In the genomic region with DNA sequence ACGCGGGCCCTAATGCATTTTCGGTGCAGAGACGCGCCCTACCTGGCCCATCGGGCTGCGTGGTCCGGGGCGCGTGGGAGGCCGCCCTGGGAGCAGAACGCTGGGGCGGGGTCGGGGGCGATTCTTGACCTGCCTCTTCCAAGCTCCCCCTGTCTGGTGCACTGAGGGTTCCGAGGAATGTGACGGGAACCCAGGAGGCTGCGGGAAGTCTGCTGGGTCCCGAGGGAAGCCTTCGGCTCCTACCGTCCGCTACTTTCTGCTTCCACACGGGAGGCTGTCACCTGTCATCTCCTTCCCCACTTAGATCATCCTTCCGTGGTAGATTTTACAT, we compare ENCODE assay signal across 8 cellular contexts. TPM values are rescaled to one million over a fixed set of nuclear protein-coding genes. Genes with fewer than 3 reads are reported as not detected.
A peak's percentile ranks its signal among the peaks of the same experiment; 100 is the strongest.
DNase-seq lines count a peak whose midpoint lies in the region; ATAC-seq and TF ChIP-seq lines count a peak whose summit lies in the region.

No MANE protein-coding gene starts in this region.

- peaks cover 63% of the 10 kb centered on the region for H3K4me1 ChIP-seq in left ventricle myocardium inferior

- no peak overlapping the region for H3K27ac ChIP-seq in WERI-Rb-1
- peak overlapping the region; percentile 90 for H3K27ac ChIP-seq in left ventricle myocardium inferior (replicated peaks)

- H3K36me3 ChIP-seq in H7 (replicated peaks; ENCODE audit: control insufficient read depth, insufficient read depth, low read length), result no peaks in the 10 kb centered on the region
- no peaks in the 10 kb centered on the region for H3K36me3 ChIP-seq in WERI-Rb-1
- H3K36me3 ChIP-seq in left ventricle myocardium inferior, result no peaks in the 10 kb centered on the region

- no peak for ATAC-seq in HG03442 (IDR thresholded peaks at IDR 0.05; ENCODE audit: unreplicated experiment)

- DNase-seq in AG04449 (ENCODE audit: low read depth, low spot score) (no peak), H7 (peak; percentile 45), WERI-Rb-1 (no peak), left ventricle myocardium inferior (no peak), skeletal muscle cell (ENCODE audit: low read depth) (no peak), LoVo (ENCODE audit: low spot score) (no peak)
- no peak for DNase-seq in central memory CD4-positive, alpha-beta T cell

- H3K4me3 ChIP-seq in AG04449 (ENCODE audit: low read depth, low read length) (peak overlapping the region; percentile 95), H7 (ENCODE audit: insufficient read depth, low read depth, low read length) (peak overlapping the region; percentile 68), WERI-Rb-1 (ENCODE audit: low read depth, low read length) (peak overlapping the region; percentile 75), left ventricle myocardium inferior (peak overlapping the region; percentile 89), skeletal muscle cell (ENCODE audit: low read depth, low read length) (peak overlapping the region; percentile 92)

- H3K9me3 ChIP-seq in WERI-Rb-1 (ENCODE audit: severe bottlenecking) (no peaks in the 10 kb centered on the region), left ventricle myocardium inferior (replicated peaks) (no peaks in the 10 kb centered on the region)

- POLR2A ChIA-PET in AG04449 (lab: Yijun Ruan, JAX), result no interaction called here

- peaks cover 3% of the 10 kb centered on the region for H3K27me3 ChIP-seq in H7 (ENCODE audit: control insufficient read depth, insufficient read depth, low read length)
- H3K27me3 ChIP-seq in WERI-Rb-1 (ENCODE audit: insufficient read depth, low read depth, severe bottlenecking), result no peaks in the 10 kb centered on the region
- H3K27me3 ChIP-seq in left ventricle myocardium inferior (ENCODE audit: low read depth), result no peaks in the 10 kb centered on the region

- CTCF ChIA-PET in AG04449 (lab: Yijun Ruan, JAX), result interaction anchor here (0.7 to 2.1 kb wide), 16 partner anchors 10 to 1135 kb away, joined by 3 to 19 read pairs (median 4); no protein-coding TSS in a partner anchor

- intact Hi-C loops in left ventricle myocardium inferior (cut with micrococcal nuclease), result no loop called here

- TF ChIP-seq CTCF in AG04449 (IDR thresholded peaks at IDR 0.05; ENCODE audit: insufficient read depth, low read length, missing control alignments), result no peak
- TF ChIP-seq CTCF in WERI-Rb-1 (IDR thresholded peaks at IDR 0.05; ENCODE audit: low read depth, low read length), result no peak
- TF ChIP-seq CTCF in left ventricle myocardium inferior (IDR thresholded peaks at IDR 0.05; ENCODE audit: borderline replicate concordance), result no peak

RNA-seq across cellular contexts. Expression of a gene that starts 0.8 kb away (rescaled TPM):
- 1.6 and 2.4 TPM in 2 replicates for total RNA-seq in H7 (2014; rRNA removed; shearing (Covaris generic))
- total RNA-seq in left ventricle myocardium inferior, result 13.4 TPM

RNA-seq across cellular contexts. Expression of a gene that starts 59.9 kb away (rescaled TPM):
- 22.7 and 29.4 TPM in 2 replicates for total RNA-seq in H7 (2014; rRNA removed; shearing (Covaris generic))
- total RNA-seq in left ventricle myocardium inferior, result 22.1 TPM
